Comparison of ENCODE assay signal across 11 cellular contexts in the genomic region with DNA sequence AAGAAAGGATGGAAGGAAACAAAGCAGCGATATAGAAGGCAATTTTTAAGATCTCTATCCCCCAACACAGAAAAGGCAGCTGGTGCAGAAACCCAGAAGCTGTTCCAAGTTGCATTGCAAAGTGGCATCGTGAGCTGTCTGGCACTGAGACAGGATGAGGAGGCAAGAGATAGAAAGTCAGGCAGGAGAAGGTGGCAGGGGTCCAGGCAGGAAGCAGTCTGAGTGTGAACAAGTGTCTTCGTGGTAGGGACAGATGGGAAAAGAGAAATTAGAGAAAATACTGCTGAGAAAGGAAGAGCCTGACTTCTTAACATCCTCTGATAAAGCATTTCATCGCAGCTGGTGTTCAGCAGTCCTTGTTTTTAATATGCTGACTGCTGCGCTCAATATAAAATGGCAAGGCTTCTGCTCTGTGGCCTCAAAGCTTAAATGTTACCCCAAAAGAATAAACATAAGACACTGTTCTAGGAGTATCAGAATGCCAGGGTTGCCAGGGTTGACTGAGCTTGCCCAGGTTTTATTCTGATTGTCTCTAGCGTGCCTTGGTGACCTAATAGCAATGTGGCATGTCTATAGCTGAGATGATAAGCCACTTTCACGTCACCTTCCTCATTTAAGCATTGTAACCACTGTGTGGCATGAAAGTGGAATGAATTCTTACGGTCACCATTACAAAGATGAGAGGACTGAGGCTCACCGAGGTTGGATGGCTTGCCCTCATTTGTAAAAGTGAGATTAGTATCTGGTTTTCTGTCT.
DNase-seq lines count a peak whose midpoint lies in the region; ATAC-seq and TF ChIP-seq lines count a peak whose summit lies in the region.
"Had no signal": no experiment of that assay in that cellular context is flagged by ENCODE, and none has a peak within 500 bp of the region (broad histone marks: within the 10 kb centered on the region; RNA-seq: fewer than 3 reads in every experiment).

No MANE protein-coding gene starts in this region.

- DNase-seq in LNCaP clone FGC (ENCODE audit: low read depth) (peak; percentile 53), ascending aorta (ENCODE audit: low spot score in 2 of 2) (no peak), NCI-H748 (lab: John Stamatoyannopoulos, UW; ENCODE audit: unreplicated experiment) (no peak), brain microvascular endothelial cell (no peak)
- DNase-seq: activated naive CD4-positive, alpha-beta T cell treated with anti-CD3 and anti-CD28 coated beads, Interleukin-2, amount 10 ng/mL, durations not matched to agents 7 days and 5 days; NCI-H1930 had no signal

- H3K27me3 ChIP-seq in ascending aorta (no peaks in the 10 kb centered on the region), iPS-18a (ENCODE audit: control insufficient read depth, insufficient read depth, low read length) (no peaks in the 10 kb centered on the region), subcutaneous abdominal adipose tissue (ENCODE audit: control insufficient read depth in 5 of 5, insufficient read depth in 4 of 5, low read length in 5 of 5) (no peaks in the 10 kb centered on the region), brain microvascular endothelial cell (replicated peaks) (no peaks in the 10 kb centered on the region)
- H3K27me3 ChIP-seq: foreskin keratinocyte had no signal

- H3K9me3 ChIP-seq in ascending aorta = no peaks in the 10 kb centered on the region
- H3K9me3 ChIP-seq in iPS-18a (ENCODE audit: control insufficient read depth, low read depth, low read length) = no peaks in the 10 kb centered on the region
- no peaks in the 10 kb centered on the region for H3K9me3 ChIP-seq in subcutaneous abdominal adipose tissue (ENCODE audit: control insufficient read depth in 5 of 5, low read length in 5 of 5)

- H3K9ac ChIP-seq in iPS-18a (ENCODE audit: low read length) (no peak overlapping the region), subcutaneous abdominal adipose tissue (ENCODE audit: low read length in 5 of 5) (no peak overlapping the region)

- no peak for ATAC-seq in HG02938 (IDR thresholded peaks at IDR 0.05; ENCODE audit: unreplicated experiment)
- no peak for ATAC-seq in GM21390 (IDR thresholded peaks at IDR 0.05; ENCODE audit: unreplicated experiment)

- H3K36me3 ChIP-seq in ascending aorta (no peaks in the 10 kb centered on the region), iPS-18a (ENCODE audit: control insufficient read depth, low read depth, low read length) (no peaks in the 10 kb centered on the region), subcutaneous abdominal adipose tissue (ENCODE audit: control insufficient read depth in 5 of 5, insufficient read depth in 5 of 5, low read length in 5 of 5) (no peaks in the 10 kb centered on the region), brain microvascular endothelial cell (replicated peaks) (no peaks in the 10 kb centered on the region)

- H3K4me3 ChIP-seq in LNCaP clone FGC (ENCODE audit: low read depth, low read length) = no peak overlapping the region
- H3K4me3 ChIP-seq in ascending aorta = peak overlapping the region in 1 of 2 donors; percentile 14
- peak overlapping the region; percentile 22 for H3K4me3 ChIP-seq in iPS-18a (ENCODE audit: low read length)
- H3K4me3 ChIP-seq in subcutaneous abdominal adipose tissue (ENCODE audit: low read depth in 1 of 5, low read length in 5 of 5) = no peak overlapping the region
- H3K4me3 ChIP-seq in brain microvascular endothelial cell (ENCODE audit: low read depth, low read length) = no peak overlapping the region

- in situ Hi-C loops in brain microvascular endothelial cell (cut with HindIII; ENCODE audit: low pct_ligation_motif_present, low sequenced_read_pairs) = no loop called here

- TF ChIP-seq CTCF in LNCaP clone FGC (IDR thresholded peaks at IDR 0.05; ENCODE audit: control insufficient read depth, extremely low read depth, insufficient read depth) (no peak), ascending aorta (IDR thresholded peaks at IDR 0.05) (no peak), brain microvascular endothelial cell (IDR thresholded peaks at IDR 0.05; ENCODE audit: low read depth, low read length, missing control alignments) (no peak)

- H3K27ac ChIP-seq in ascending aorta = peak overlapping the region; percentile 67 to 72
- peak overlapping the region; percentile 40 for H3K27ac ChIP-seq in iPS-18a (ENCODE audit: low read length)
- H3K27ac ChIP-seq in subcutaneous abdominal adipose tissue (ENCODE audit: low read depth, low read length) = peak overlapping the region; percentile 55
- no peak overlapping the region for H3K27ac ChIP-seq in brain microvascular endothelial cell
- H3K27ac ChIP-seq: foreskin keratinocyte had no signal

- H3K4me1 ChIP-seq in ascending aorta (peaks cover 11 to 51% of the 10 kb centered on the region in 2 donors), iPS-18a (ENCODE audit: control insufficient read depth, low read depth, low read length) (peaks cover 41% of the 10 kb centered on the region), subcutaneous abdominal adipose tissue (ENCODE audit: control insufficient read depth in 5 of 5, insufficient read depth in 5 of 5, low read length in 5 of 5) (peaks cover 7 to 52% (median 22%) of the 10 kb centered on the region in 5 donors)

- intact Hi-C loops in ascending aorta (cut with DNase I) = loop anchor here (2.0 kb wide), 1 partner anchor 16 kb away; no protein-coding TSS in a partner anchor
